Comparison of ENCODE assay signal across 8 cellular contexts in the genomic region with DNA sequence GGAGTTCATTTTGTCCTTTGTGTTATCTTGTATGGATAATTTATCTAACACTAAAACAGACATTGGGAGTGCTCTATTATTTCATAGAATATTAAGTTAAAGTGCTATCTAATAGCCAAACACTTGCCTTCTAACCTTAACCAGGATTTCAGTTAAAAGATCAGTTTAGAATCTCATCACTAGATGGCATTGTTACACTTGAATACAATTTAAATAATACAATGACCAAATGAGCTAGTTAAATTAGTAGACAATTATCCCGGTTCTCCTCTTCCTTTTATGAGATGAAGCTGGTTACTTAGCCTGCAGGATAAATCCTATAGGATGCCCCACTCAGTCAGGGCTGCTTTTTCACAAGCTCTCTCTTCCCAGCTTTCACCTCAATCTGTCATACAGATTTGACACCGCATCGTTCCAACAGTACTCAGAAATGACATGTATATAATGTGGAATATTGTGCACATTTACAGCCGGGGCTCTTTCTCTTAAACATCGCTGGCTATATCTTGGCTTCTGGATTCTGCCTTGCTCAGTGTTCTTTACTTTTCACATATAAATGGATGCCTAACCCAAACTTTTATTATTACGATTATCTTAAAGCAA.
DNase-seq lines count a peak whose midpoint lies in the region; ATAC-seq and TF ChIP-seq lines count a peak whose summit lies in the region.

No MANE protein-coding gene starts in this region.

- DNase-seq in CD14-positive monocyte (ENCODE audit: low spot score) = no peak
- DNase-seq in HCEC 1CT = peak; percentile 15
- DNase-seq in NCI-H69 (lab: John Stamatoyannopoulos, UW) = peak; percentile 45
- DNase-seq in dedifferentiated amniotic fluid mesenchymal stem cell (ENCODE audit: extremely low spot score) = peak; percentile 40
- DNase-seq in renal cortical epithelial cell (ENCODE audit: low read depth) = peak; percentile 51
- no peak for DNase-seq in amniotic stem cell (lab: John Stamatoyannopoulos, UW)
- no peak for DNase-seq in NK-92 treated with Interleukin-12 subunit alpha and Interleukin-12 subunit beta, amount 100 ng/mL, for 24 hours (lab: John Stamatoyannopoulos, UW)

- intact Hi-C loops in CD14-positive monocyte (cut with micrococcal nuclease) = loop anchor here in 1 of 2 donors (10.0 kb wide), 1 partner anchor 1818 kb away; no protein-coding TSS in a partner anchor

- no peak overlapping the region for H3K4me3 Mint-ChIP-seq in CD14-positive monocyte

- no peak overlapping the region for H3K27ac Mint-ChIP-seq in CD14-positive monocyte

- H3K4me1 Mint-ChIP-seq in CD14-positive monocyte = no peaks in the 10 kb centered on the region

- peak; percentile 32 for TF ChIP-seq CTCF in CD14-positive monocyte (IDR thresholded peaks at IDR 0.05)

- peaks cover 0 to 1% (median 0%) of the 10 kb centered on the region in 3 donors for H3K27me3 Mint-ChIP-seq in CD14-positive monocyte (ENCODE audit: low read depth in 3 of 3)

- H3K36me3 Mint-ChIP-seq in CD14-positive monocyte = no peaks in the 10 kb centered on the region

- no peak for ATAC-seq in GM18907 (IDR thresholded peaks at IDR 0.05; ENCODE audit: unreplicated experiment)

- H3K9me3 Mint-ChIP-seq in CD14-positive monocyte = no peaks in the 10 kb centered on the region

Comparison
In these comparisons a context has a peak if more than half of its experiments do, and no peak if none do; other contexts are left out.
1. DNase-seq: peak in HCEC 1CT (single experiment), NCI-H69 (single experiment), dedifferentiated amniotic fluid mesenchymal stem cell (single experiment) and renal cortical epithelial cell (single experiment); none in CD14-positive monocyte (single experiment), amniotic stem cell (single experiment) and NK-92 treated with Interleukin-12 subunit alpha and Interleukin-12 subunit beta, amount 100 ng/mL, for 24 hours (single experiment).